Comparison of ENCODE assay signal across 1 cellular context in the genomic region with DNA sequence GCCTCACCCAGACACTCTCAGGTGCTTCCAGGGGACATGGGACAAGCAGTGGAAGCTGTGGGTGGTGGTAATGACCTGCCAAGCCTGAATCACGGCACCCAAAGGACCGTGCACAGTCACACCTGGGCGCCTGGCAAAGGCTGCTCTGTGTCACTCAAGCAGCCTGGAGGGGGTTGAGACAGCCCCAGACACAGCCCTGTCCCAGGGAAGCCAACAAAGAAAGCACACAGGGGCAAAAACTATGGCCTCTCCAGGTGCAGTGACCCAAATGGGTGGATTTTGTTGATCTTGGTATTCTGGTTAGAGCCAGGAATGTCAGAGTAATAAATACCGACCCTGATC.
TF ChIP-seq lines count a peak whose summit lies in the region.

No MANE protein-coding gene starts in this region.

TF ChIP-seq in HEK293T, 16 proteins besides CTCF, POLR2A, EP300 and RAD21 (continued from another document):
- TF ChIP-seq, protein P1, sequence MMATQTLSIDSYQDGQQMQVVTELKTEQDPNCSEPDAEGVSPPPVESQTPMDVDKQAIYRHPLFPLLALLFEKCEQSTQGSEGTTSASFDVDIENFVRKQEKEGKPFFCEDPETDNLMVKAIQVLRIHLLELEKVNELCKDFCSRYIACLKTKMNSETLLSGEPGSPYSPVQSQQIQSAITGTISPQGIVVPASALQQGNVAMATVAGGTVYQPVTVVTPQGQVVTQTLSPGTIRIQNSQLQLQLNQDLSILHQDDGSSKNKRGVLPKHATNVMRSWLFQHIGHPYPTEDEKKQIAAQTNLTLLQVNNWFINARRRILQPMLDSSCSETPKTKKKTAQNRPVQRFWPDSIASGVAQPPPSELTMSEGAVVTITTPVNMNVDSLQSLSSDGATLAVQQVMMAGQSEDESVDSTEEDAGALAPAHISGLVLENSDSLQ (IDR thresholded peaks at IDR 0.05), result no peak
- no peak for TF ChIP-seq ELF4 (IDR thresholded peaks at IDR 0.05)
- TF ChIP-seq TARDBP (IDR thresholded peaks at IDR 0.05), result no peak
- TF ChIP-seq FOXM1 (IDR thresholded peaks at IDR 0.05; ENCODE audit: borderline replicate concordance), result no peak
- no peak for TF ChIP-seq NFRKB (IDR thresholded peaks at IDR 0.05)
